ENCODE assay signal across 24 cellular contexts in genomic region chr16:1752853-1753252, GRCh38.
"Had no signal": no experiment of that assay in that cellular context is flagged by ENCODE, and none has a peak within 500 bp of the region (broad histone marks: within the 10 kb centered on the region; RNA-seq: fewer than 3 reads in every experiment).

No MANE protein-coding gene starts in this region.

- H3K9me3 Mint-ChIP-seq: dendritic cell treated with granulocyte-macrophage colony-stimulating factor and Interleukin-4, amounts not matched to agents 40 ng/mL and 50 ng/mL, for 4 days; endodermal cell; mesothelial cell of epicardium; naive B cell; natural killer cell treated with Interleukin-12 subunit alpha and Interleukin-12 subunit beta and Interleukin-15 and Interleukin-18, amount 100 ng/mL, for 72 hours; neural crest cell; stimulated activated naive CD8-positive, alpha-beta T cell treated with anti-CD3 and anti-CD28 coated beads, Interleukin-15, amount 100 ng/mL, for 72 hours had no signal

- ATAC-seq: esophagus mucosa; gastrocnemius medialis; left lobe of liver; mucosa of descending colon; natural killer cell treated with Interleukin-12 subunit alpha and Interleukin-12 subunit beta and Interleukin-15 and Interleukin-18, amount 100 ng/mL, for 72 hours; right lobe of liver; stimulated activated naive CD8-positive, alpha-beta T cell treated with anti-CD3 and anti-CD28 coated beads, Interleukin-15, amount 100 ng/mL, for 72 hours had no signal

- FAIRE-seq: keratinocyte had no signal

- DNase-seq: effector CD8-positive, alpha-beta T cell; endodermal cell; foreskin fibroblast; gastrocnemius medialis; head of caudate nucleus; mesenchymal stem cell; mucosa of descending colon; naive B cell; right lobe of liver; stimulated activated CD4-positive, alpha-beta T cell treated with anti-CD3 and anti-CD28 coated beads, Interleukin-12 subunit alpha, Interleukin-12 subunit beta, amount 100 ng/mL, for 4 hours; stimulated activated CD4-positive, alpha-beta T cell treated with anti-CD3 and anti-CD28 coated beads, Interleukin-1b, Interleukin-23, amount 100 ng/mL, for 48 hours; stimulated activated CD4-positive, alpha-beta T cell treated with anti-CD3 and anti-CD28 coated beads, Interleukin-4, amount 100 ng/mL, for 1 hour; stimulated activated CD8-positive, alpha-beta memory T cell treated with anti-CD3 and anti-CD28 coated beads, Interleukin-4, amount 100 ng/mL, for 48 hours; stimulated activated naive CD4-positive, alpha-beta T cell; stimulated activated naive CD8-positive, alpha-beta T cell treated with anti-CD3 and anti-CD28 coated beads, Interleukin-15, amount 100 ng/mL, for 72 hours; transverse colon had no signal

- H3K36me3 Mint-ChIP-seq: naive B cell; natural killer cell treated with Interleukin-12 subunit alpha and Interleukin-12 subunit beta and Interleukin-15 and Interleukin-18, amount 100 ng/mL, for 72 hours had no signal

- H3K4me1 Mint-ChIP-seq: endodermal cell, mesothelial cell of epicardium, naive B cell, neural crest cell had no signal

- H3K27me3 Mint-ChIP-seq: dendritic cell treated with granulocyte-macrophage colony-stimulating factor and Interleukin-4, amounts not matched to agents 40 ng/mL and 50 ng/mL, for 4 days; naive B cell; natural killer cell treated with Interleukin-12 subunit alpha and Interleukin-12 subunit beta and Interleukin-15 and Interleukin-18, amount 100 ng/mL, for 72 hours; progenitor cell of endocrine pancreas; stimulated activated naive CD8-positive, alpha-beta T cell treated with anti-CD3 and anti-CD28 coated beads, Interleukin-15, amount 100 ng/mL, for 72 hours had no signal

- H3K27ac Mint-ChIP-seq: dendritic cell treated with granulocyte-macrophage colony-stimulating factor and Interleukin-4, amounts not matched to agents 40 ng/mL and 50 ng/mL, for 4 days; endodermal cell; mesothelial cell of epicardium; naive B cell; natural killer cell treated with Interleukin-12 subunit alpha and Interleukin-12 subunit beta and Interleukin-15 and Interleukin-18, amount 100 ng/mL, for 72 hours; progenitor cell of endocrine pancreas had no signal

- H3K4me3 Mint-ChIP-seq: dendritic cell treated with granulocyte-macrophage colony-stimulating factor and Interleukin-4, amounts not matched to agents 40 ng/mL and 50 ng/mL, for 4 days; endodermal cell; mesothelial cell of epicardium; natural killer cell treated with Interleukin-12 subunit alpha and Interleukin-12 subunit beta and Interleukin-15 and Interleukin-18, amount 100 ng/mL, for 72 hours; neural crest cell; stimulated activated naive CD8-positive, alpha-beta T cell treated with anti-CD3 and anti-CD28 coated beads, Interleukin-15, amount 100 ng/mL, for 72 hours had no signal
